In genomic region chr20:58829531-58829941, GRCh38 we compare ENCODE assay signal across 14 cellular contexts. TPM values are rescaled to one million over a fixed set of nuclear protein-coding genes. Genes with fewer than 3 reads are reported as not detected.
DNase-seq lines count a peak whose midpoint lies in the region; ATAC-seq and TF ChIP-seq lines count a peak whose summit lies in the region.
"Had no signal": no experiment of that assay in that cellular context is flagged by ENCODE, and none has a peak within 500 bp of the region (broad histone marks: within the 10 kb centered on the region; RNA-seq: fewer than 3 reads in every experiment).

No MANE protein-coding gene starts in this region.

- peaks cover 0 to 8% (median 0%) of the 10 kb centered on the region in 9 donors for H3K4me1 ChIP-seq in heart right ventricle
- no peaks in the 10 kb centered on the region for H3K4me1 ChIP-seq in HAP-1

- intact Hi-C loops in heart right ventricle (cut with DNase I) = no loop called here

- in situ Hi-C loops in HAP-1 (cut with MboI; ENCODE audit: low sequenced_read_pairs) = no loop called here

- H3K4me3 ChIP-seq in heart right ventricle = no peak overlapping the region
- H3K4me3 ChIP-seq in retinal pigment epithelial cell (ENCODE audit: low read length) = no peak overlapping the region
- no peak overlapping the region for H3K4me3 ChIP-seq in HAP-1
- H3K4me3 ChIP-seq: K562 had no signal

- TF ChIP-seq CTCF in WTC11 (IDR thresholded peaks at IDR 0.05) = no peak
- peak in 3 of 9 donors; percentile 10 to 18 (median 12) for TF ChIP-seq CTCF in heart right ventricle (IDR thresholded peaks at IDR 0.05)
- TF ChIP-seq CTCF in retinal pigment epithelial cell (conservative IDR thresholded peaks at IDR 0.05; ENCODE audit: low read depth, low read length) = peak; percentile 25

- H3K27me3 Mint-ChIP-seq in WTC11 (ENCODE audit: low read depth) = no peaks in the 10 kb centered on the region

- H3K36me3 Mint-ChIP-seq in WTC11 = peaks cover 41% of the 10 kb centered on the region
- H3K36me3 Mint-ChIP-seq: CD8-positive, alpha-beta memory T cell; natural killer cell had no signal

- H3K4me3 Mint-ChIP-seq in WTC11 = no peak overlapping the region
- H3K4me3 Mint-ChIP-seq: activated naive CD8-positive, alpha-beta T cell treated with anti-CD3 and anti-CD28 coated beads, Interleukin-2, amount 50 U/mL, for 24 hours; CD8-positive, alpha-beta memory T cell; natural killer cell had no signal

- peaks cover 11% of the 10 kb centered on the region for H3K9me3 Mint-ChIP-seq in WTC11
- H3K9me3 Mint-ChIP-seq: CD8-positive, alpha-beta memory T cell had no signal

- DNase-seq in HT-29 (ENCODE audit: low spot score) (peak; percentile 22), WTC11 (ENCODE audit: low spot score) (no peak), heart right ventricle (peak; percentile 42 to 49), retinal pigment epithelial cell (ENCODE audit: low read depth) (no peak), activated T-cell treated with anti-CD3 and anti-CD28 coated beads for 4 hours (no peak), HK-2 (ENCODE audit: unreplicated experiment) (no peak), HAP-1 (ENCODE audit: low spot score in 2 of 2) (no peak)
- DNase-seq: activated naive CD8-positive, alpha-beta T cell treated with anti-CD3 and anti-CD28 coated beads, Interleukin-2, amount 50 U/mL, for 24 hours; CD8-positive, alpha-beta memory T cell; natural killer cell; NCI-H2029 treated with DMSO at 0.1 percent for 48 hours; stimulated activated CD4-positive, alpha-beta T cell treated with anti-CD3 and anti-CD28 coated beads, Interleukin-15, amount 100 ng/mL, for 24 hours had no signal

- H3K27ac Mint-ChIP-seq in WTC11 = peak overlapping the region; percentile 15; the same call in 1 of the 2 replicates
- H3K27ac Mint-ChIP-seq: activated naive CD8-positive, alpha-beta T cell treated with anti-CD3 and anti-CD28 coated beads, Interleukin-2, amount 50 U/mL, for 24 hours; natural killer cell had no signal

- H3K27ac ChIP-seq in heart right ventricle = no peak overlapping the region

- H3K36me3 ChIP-seq in heart right ventricle (no peaks in the 10 kb centered on the region), HAP-1 (replicated peaks) (no peaks in the 10 kb centered on the region)

- POLR2A ChIA-PET in WTC11 (lab: Charles Lee) = interaction anchor here (0.9 kb wide), 1 partner anchor 9 kb away, joined by 3 read pairs; no protein-coding TSS in a partner anchor

- H3K27me3 ChIP-seq in heart right ventricle = peaks cover 0 to 13% (median 6%) of the 10 kb centered on the region in 7 donors
- peaks cover 19% of the 10 kb centered on the region for H3K27me3 ChIP-seq in HAP-1 (ENCODE audit: low read depth)

- WGBS in heart right ventricle, 2 donors = 62 to 67% methylated on average over 6 of the region's 6 CpGs

- 0 out of 2 replicates have a peak, but pooled peaks cover 2% of the 10 kb centered on the region for H3K4me1 Mint-ChIP-seq in WTC11
- H3K4me1 Mint-ChIP-seq: activated naive CD8-positive, alpha-beta T cell treated with anti-CD3 and anti-CD28 coated beads, Interleukin-2, amount 50 U/mL, for 24 hours had no signal

- CTCF ChIA-PET in WTC11 (lab: Charles Lee) = interaction anchor here (0.8 kb wide), 1 partner anchor 10 kb away, joined by 6 read pairs; no protein-coding TSS in a partner anchor

- H3K9me3 ChIP-seq in heart right ventricle (no peaks in the 10 kb centered on the region), HAP-1 (no peaks in the 10 kb centered on the region)

- ATAC-seq in WTC11 (no peak), heart right ventricle (peak; percentile 81 to 95 (median 90)), GM19395 (IDR thresholded peaks at IDR 0.05; ENCODE audit: unreplicated experiment) (no peak)
- ATAC-seq: activated naive CD8-positive, alpha-beta T cell treated with anti-CD3 and anti-CD28 coated beads, Interleukin-2, amount 50 U/mL, for 24 hours; K562; natural killer cell had no signal

TF ChIP-seq in WTC11, 78 proteins besides CTCF, POLR2A, EP300 and RAD21 (continues in another document):
- no peak for TF ChIP-seq ELF4 (CRISPR knock-in tag; IDR thresholded peaks at IDR 0.05; ENCODE audit: low read depth)
- no peak for TF ChIP-seq ZNF232 (CRISPR knock-in tag; IDR thresholded peaks at IDR 0.05)
- TF ChIP-seq ZNF219 (CRISPR knock-in tag; IDR thresholded peaks at IDR 0.05; ENCODE audit: borderline replicate concordance) = no peak
- TF ChIP-seq ESRRA (CRISPR knock-in tag; IDR thresholded peaks at IDR 0.05; ENCODE audit: borderline replicate concordance) = no peak
- TF ChIP-seq CBFB (CRISPR knock-in tag; IDR thresholded peaks at IDR 0.05; ENCODE audit: low read depth) = no peak
- TF ChIP-seq KAT7 (CRISPR knock-in tag; IDR thresholded peaks at IDR 0.05; ENCODE audit: borderline replicate concordance) = no peak
- no peak for TF ChIP-seq NFE2L1 (CRISPR knock-in tag; IDR thresholded peaks at IDR 0.05)
- TF ChIP-seq AR (CRISPR knock-in tag; IDR thresholded peaks at IDR 0.05) = no peak
- no peak for TF ChIP-seq SP1 (CRISPR knock-in tag; conservative IDR thresholded peaks at IDR 0.05)
- no peak for TF ChIP-seq ZSCAN18 (CRISPR knock-in tag; IDR thresholded peaks at IDR 0.05)
- TF ChIP-seq STAT6 (CRISPR knock-in tag; conservative IDR thresholded peaks at IDR 0.05; ENCODE audit: low read depth) = no peak
- no peak for TF ChIP-seq PREB (CRISPR knock-in tag; IDR thresholded peaks at IDR 0.05; ENCODE audit: borderline replicate concordance)

RNA-seq across cellular contexts. Expression of gene GNAS-AS1, which starts 21.2 kb away (rescaled TPM):
- not detected in 2 replicates for total RNA-seq in HT-29 (2014; rRNA removed; shearing (Covaris generic))
- 12.2 to 13.4 TPM (median 12.8 TPM) in 3 replicates for total RNA-seq in WTC11 (2021)
- 1 to 10 TPM in 1 of 10 donors, under 1 TPM in 9; 0.15 to 1.5 (median 0.41) TPM for total RNA-seq in heart right ventricle
- polyA plus RNA-seq in heart right ventricle = 1 to 10 TPM in 1 of 2 donors, under 1 TPM in 1; 0.06 to 1.1 TPM
- polyA plus RNA-seq: CD8-positive, alpha-beta memory T cell had no signal

RNA-seq across cellular contexts. Expression of gene GNAS, which starts 23.0 kb away (rescaled TPM):
- 805 and 888 TPM in 2 replicates for total RNA-seq in HT-29 (2014; rRNA removed; shearing (Covaris generic))
- total RNA-seq in WTC11 (2021) = 868 to 954 TPM (median 912 TPM) in 3 replicates
- total RNA-seq in heart right ventricle = 1,000 to 10,000 TPM; 1,348 to 2,208 (median 1,783) TPM
- polyA plus RNA-seq in heart right ventricle = 1,000 to 10,000 TPM; 1,614 to 5,181 TPM

Comparison
In these comparisons a context has a peak if more than half of its experiments do, and no peak if none do; other contexts are left out.
1. DNase-seq: peak in HT-29 (single experiment) and heart right ventricle (2 of 2); none in WTC11 (single experiment), retinal pigment epithelial cell (single experiment), activated T-cell treated with anti-CD3 and anti-CD28 coated beads for 4 hours (single experiment), HK-2 (single experiment) and HAP-1 (0 of 2).
2. ATAC-seq: peak in heart right ventricle (8 of 8); none in WTC11 (single experiment) and GM19395 (single experiment).